3 cellular contexts compared by ENCODE assay signal in the genomic region with DNA sequence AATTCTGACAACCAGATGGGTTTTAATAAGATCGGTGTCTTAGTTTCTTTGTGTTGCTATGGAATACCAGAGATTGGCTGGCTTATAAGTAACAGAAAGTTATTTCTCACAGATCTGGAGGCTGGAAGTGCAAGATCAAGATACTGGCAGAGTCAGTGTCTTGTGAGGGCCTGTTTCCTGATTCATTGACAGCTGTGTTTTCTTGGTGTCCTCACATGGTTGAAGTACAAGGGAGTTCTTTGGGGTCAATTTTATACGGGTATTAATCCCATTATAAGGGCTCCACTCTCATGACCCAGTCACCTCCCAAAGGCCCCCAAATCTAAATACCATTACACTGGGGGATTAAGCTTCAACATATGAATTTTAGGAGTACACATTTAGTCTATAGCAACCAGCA.
"Had no signal": no experiment of that assay in that cellular context is flagged by ENCODE, and none has a peak within 500 bp of the region (broad histone marks: within the 10 kb centered on the region; RNA-seq: fewer than 3 reads in every experiment).

No MANE protein-coding gene starts in this region.

- DNase-seq: GDM1, GF-D8 had no signal

- H3K4me3 ChIP-seq: GM12878 had no signal
